Comparison of ENCODE assay signal across 1 cellular context in the genomic region with DNA sequence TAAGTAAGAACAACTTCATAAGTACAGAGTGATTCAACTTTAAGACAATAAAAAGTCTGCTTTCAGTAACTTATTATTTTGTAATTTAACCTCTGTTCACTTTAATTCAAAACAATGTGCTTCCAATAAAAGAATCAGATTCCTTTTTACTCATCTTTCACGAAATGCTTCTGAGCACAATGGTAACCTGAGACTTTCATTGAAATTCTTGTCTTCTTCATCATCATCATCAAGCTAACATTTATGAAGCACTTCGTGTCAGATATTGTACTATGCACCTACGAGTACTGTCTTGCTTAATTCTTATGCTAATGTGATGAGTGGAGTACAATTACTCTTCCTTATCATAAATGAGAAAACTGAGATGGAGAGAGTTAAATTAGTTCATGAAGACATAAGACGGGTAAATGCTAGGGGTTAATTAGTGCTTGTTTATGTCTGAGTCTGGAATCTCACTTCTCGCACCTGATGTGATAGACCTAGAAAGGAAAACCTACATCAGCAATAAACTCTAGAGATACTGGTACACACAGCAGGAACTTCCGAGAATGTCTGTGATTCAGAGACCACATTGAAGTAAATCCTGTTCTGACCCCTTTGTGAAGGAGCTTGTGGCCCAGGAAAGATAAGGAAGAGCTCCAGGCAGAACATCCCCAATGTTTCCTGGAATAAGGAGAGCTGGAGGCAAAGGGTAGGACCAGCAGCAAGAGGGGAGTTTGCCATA.
TF ChIP-seq lines count a peak whose summit lies in the region.

No MANE protein-coding gene starts in this region.

TF ChIP-seq in SK-N-SH treated with all-trans-retinoic acid at 6 μM for 48 hours, 23 proteins besides CTCF, POLR2A, EP300 and RAD21 (continued from another document):
- TF ChIP-seq, protein P1, sequence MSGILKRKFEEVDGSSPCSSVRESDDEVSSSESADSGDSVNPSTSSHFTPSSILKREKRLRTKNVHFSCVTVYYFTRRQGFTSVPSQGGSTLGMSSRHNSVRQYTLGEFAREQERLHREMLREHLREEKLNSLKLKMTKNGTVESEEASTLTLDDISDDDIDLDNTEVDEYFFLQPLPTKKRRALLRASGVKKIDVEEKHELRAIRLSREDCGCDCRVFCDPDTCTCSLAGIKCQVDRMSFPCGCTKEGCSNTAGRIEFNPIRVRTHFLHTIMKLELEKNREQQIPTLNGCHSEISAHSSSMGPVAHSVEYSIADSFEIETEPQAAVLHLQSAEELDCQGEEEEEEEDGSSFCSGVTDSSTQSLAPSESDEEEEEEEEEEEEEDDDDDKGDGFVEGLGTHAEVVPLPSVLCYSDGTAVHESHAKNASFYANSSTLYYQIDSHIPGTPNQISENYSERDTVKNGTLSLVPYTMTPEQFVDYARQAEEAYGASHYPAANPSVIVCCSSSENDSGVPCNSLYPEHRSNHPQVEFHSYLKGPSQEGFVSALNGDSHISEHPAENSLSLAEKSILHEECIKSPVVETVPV (CRISPR knock-in tag; IDR thresholded peaks at IDR 0.05), result no peak
- no peak for TF ChIP-seq ZNF565 (CRISPR knock-in tag; conservative IDR thresholded peaks at IDR 0.05; ENCODE audit: low read depth)
- no peak for TF ChIP-seq TCF4 (CRISPR knock-in tag; IDR thresholded peaks at IDR 0.05; ENCODE audit: borderline replicate concordance)
- TF ChIP-seq PPARA (CRISPR knock-in tag; IDR thresholded peaks at IDR 0.05; ENCODE audit: borderline replicate concordance), result no peak
- TF ChIP-seq ARNTL (CRISPR knock-in tag; IDR thresholded peaks at IDR 0.05; ENCODE audit: borderline replicate concordance, low read depth), result no peak
- no peak for TF ChIP-seq GLIS3 (CRISPR knock-in tag; IDR thresholded peaks at IDR 0.05)
- no peak for TF ChIP-seq TSHZ2 (CRISPR knock-in tag; IDR thresholded peaks at IDR 0.05)
- TF ChIP-seq, protein P2, sequence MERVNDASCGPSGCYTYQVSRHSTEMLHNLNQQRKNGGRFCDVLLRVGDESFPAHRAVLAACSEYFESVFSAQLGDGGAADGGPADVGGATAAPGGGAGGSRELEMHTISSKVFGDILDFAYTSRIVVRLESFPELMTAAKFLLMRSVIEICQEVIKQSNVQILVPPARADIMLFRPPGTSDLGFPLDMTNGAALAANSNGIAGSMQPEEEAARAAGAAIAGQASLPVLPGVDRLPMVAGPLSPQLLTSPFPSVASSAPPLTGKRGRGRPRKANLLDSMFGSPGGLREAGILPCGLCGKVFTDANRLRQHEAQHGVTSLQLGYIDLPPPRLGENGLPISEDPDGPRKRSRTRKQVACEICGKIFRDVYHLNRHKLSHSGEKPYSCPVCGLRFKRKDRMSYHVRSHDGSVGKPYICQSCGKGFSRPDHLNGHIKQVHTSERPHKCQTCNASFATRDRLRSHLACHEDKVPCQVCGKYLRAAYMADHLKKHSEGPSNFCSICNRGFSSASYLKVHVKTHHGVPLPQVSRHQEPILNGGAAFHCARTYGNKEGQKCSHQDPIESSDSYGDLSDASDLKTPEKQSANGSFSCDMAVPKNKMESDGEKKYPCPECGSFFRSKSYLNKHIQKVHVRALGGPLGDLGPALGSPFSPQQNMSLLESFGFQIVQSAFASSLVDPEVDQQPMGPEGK (CRISPR knock-in tag; IDR thresholded peaks at IDR 0.05; ENCODE audit: borderline replicate concordance), result no peak
- no peak for TF ChIP-seq TOX (CRISPR knock-in tag; IDR thresholded peaks at IDR 0.05; ENCODE audit: borderline replicate concordance)
- no peak for TF ChIP-seq ZFP30 (CRISPR knock-in tag; IDR thresholded peaks at IDR 0.05)
- TF ChIP-seq, protein P3, sequence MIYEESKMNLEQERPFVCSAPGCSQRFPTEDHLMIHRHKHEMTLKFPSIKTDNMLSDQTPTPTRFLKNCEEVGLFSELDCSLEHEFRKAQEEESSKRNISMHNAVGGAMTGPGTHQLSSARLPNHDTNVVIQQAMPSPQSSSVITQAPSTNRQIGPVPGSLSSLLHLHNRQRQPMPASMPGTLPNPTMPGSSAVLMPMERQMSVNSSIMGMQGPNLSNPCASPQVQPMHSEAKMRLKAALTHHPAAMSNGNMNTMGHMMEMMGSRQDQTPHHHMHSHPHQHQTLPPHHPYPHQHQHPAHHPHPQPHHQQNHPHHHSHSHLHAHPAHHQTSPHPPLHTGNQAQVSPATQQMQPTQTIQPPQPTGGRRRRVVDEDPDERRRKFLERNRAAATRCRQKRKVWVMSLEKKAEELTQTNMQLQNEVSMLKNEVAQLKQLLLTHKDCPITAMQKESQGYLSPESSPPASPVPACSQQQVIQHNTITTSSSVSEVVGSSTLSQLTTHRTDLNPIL (CRISPR knock-in tag; IDR thresholded peaks at IDR 0.05; ENCODE audit: low read depth), result no peak
